In genomic region chr17:1275962-1276736, GRCh38 we compare ENCODE assay signal across 9 cellular contexts. TPM values are rescaled to one million over a fixed set of nuclear protein-coding genes. Genes with fewer than 3 reads are reported as not detected.
DNase-seq lines count a peak whose midpoint lies in the region; ATAC-seq, FAIRE-seq and TF ChIP-seq lines count a peak whose summit lies in the region.
"Had no signal": no experiment of that assay in that cellular context is flagged by ENCODE, and none has a peak within 500 bp of the region (broad histone marks: within the 10 kb centered on the region; RNA-seq: fewer than 3 reads in every experiment).

No MANE protein-coding gene starts in this region.

- H3K36me3 ChIP-seq in A673 (ENCODE audit: insufficient read depth, low read length, poor library complexity, severe bottlenecking) (no peaks in the 10 kb centered on the region), small intestine (ENCODE audit: control insufficient read depth in 2 of 2, insufficient read depth in 2 of 2, low read length in 2 of 2) (no peaks in the 10 kb centered on the region)

- H3K4me3 ChIP-seq in A673 (ENCODE audit: low read depth, low read length, poor library complexity, severe bottlenecking) (no peak overlapping the region), small intestine (ENCODE audit: low read depth in 1 of 2, low read length in 2 of 2) (no peak overlapping the region)

- H3K27me3 ChIP-seq in A673 (replicated peaks; ENCODE audit: insufficient read depth, low read depth, low read length, poor library complexity) (peaks cover 7% of the 10 kb centered on the region), small intestine (ENCODE audit: control insufficient read depth in 2 of 2, insufficient read depth in 2 of 2, low read length in 2 of 2) (peaks cover 2 to 13% of the 10 kb centered on the region in 2 donors)

- H3K9me3 Mint-ChIP-seq in activated naive CD4-positive, alpha-beta T cell treated with anti-CD3 and anti-CD28 coated beads, Interleukin-2, amount 10 ng/mL, durations not matched to agents 7 days and 5 days = no peaks in the 10 kb centered on the region

- intact Hi-C loops in A673 (cut with micrococcal nuclease; ENCODE audit: unreplicated experiment) (loop anchor here (1.0 kb wide), 1 partner anchor 56 kb away; no protein-coding TSS in a partner anchor), left cardiac atrium (cut with DNase I) (loop anchor here (2.0 to 10.0 kb wide), 3 partner anchors 55 to 239 kb away; partner anchors contain the start of gene INPP5K (in 1 of the 2))

- TF ChIP-seq CTCF in A673 (conservative IDR thresholded peaks at IDR 0.05; ENCODE audit: low read depth, low read length) = peak; percentile 89

- H3K9me3 ChIP-seq in A673 (ENCODE audit: low read depth, low read length, poor library complexity, severe bottlenecking) (no peaks in the 10 kb centered on the region), small intestine (ENCODE audit: control insufficient read depth, low read depth) (no peaks in the 10 kb centered on the region)

- WGBS in small intestine, 3 donors = 23 to 24% (median 23%) methylated on average over 26 to 28 of the region's 28 CpGs

- CTCF ChIA-PET in A673 (lab: Charles Lee) = no interaction called here
- CTCF ChIA-PET in activated naive CD4-positive, alpha-beta T cell treated with anti-CD3 and anti-CD28 coated beads, Interleukin-2, amount 10 ng/mL, durations not matched to agents 7 days and 5 days (lab: Charles Lee) = interaction anchor here (1.4 to 4.6 kb wide), 3 partner anchors 56 to 153 kb away, joined by 3 to 35 read pairs (median 7); no protein-coding TSS in a partner anchor

- no peaks in the 10 kb centered on the region for H3K36me3 Mint-ChIP-seq in activated naive CD4-positive, alpha-beta T cell treated with anti-CD3 and anti-CD28 coated beads, Interleukin-2, amount 10 ng/mL, durations not matched to agents 7 days and 5 days

- peak; percentile 75 for DNase-seq in A673 (ENCODE audit: low spot score)
- peak; percentile 73 for DNase-seq in GM19240 (ENCODE audit: insufficient read length, low spot score)
- DNase-seq in SK-N-DZ (ENCODE audit: low spot score) = peak; percentile 65
- peak; percentile 85 for DNase-seq in activated naive CD4-positive, alpha-beta T cell treated with anti-CD3 and anti-CD28 coated beads, Interleukin-2, amount 10 ng/mL, durations not matched to agents 7 days and 5 days
- peak; percentile 75 for DNase-seq in left cardiac atrium
- DNase-seq in small intestine = peak; percentile 46

- H3K4me1 Mint-ChIP-seq in activated naive CD4-positive, alpha-beta T cell treated with anti-CD3 and anti-CD28 coated beads, Interleukin-2, amount 10 ng/mL, durations not matched to agents 7 days and 5 days = peaks cover 14% of the 10 kb centered on the region

- H3K27ac ChIP-seq in A673 (ENCODE audit: low read depth, low read length, poor library complexity, severe bottlenecking) (no peak overlapping the region), small intestine (ENCODE audit: low read depth in 1 of 2, low read length in 1 of 2) (no peak overlapping the region)

- POLR2A ChIA-PET in A673 (lab: Charles Lee; ENCODE audit: low non-redundant PET) = no interaction called here

- no peak for FAIRE-seq in small intestine (lab: Jason Lieb, UNC)

- ATAC-seq in left cardiac atrium (peak; percentile 59 to 78), GM21528 (IDR thresholded peaks at IDR 0.05; ENCODE audit: low FRiP score, unreplicated experiment) (no peak), HG03442 (IDR thresholded peaks at IDR 0.05; ENCODE audit: unreplicated experiment) (no peak)

- H3K4me3 Mint-ChIP-seq in activated naive CD4-positive, alpha-beta T cell treated with anti-CD3 and anti-CD28 coated beads, Interleukin-2, amount 10 ng/mL, durations not matched to agents 7 days and 5 days = no peak overlapping the region

- H3K4me1 ChIP-seq in A673 (ENCODE audit: insufficient read depth, low read length, poor library complexity, severe bottlenecking) (no peaks in the 10 kb centered on the region), small intestine (ENCODE audit: control insufficient read depth in 2 of 2, insufficient read depth in 1 of 2, low read depth in 1 of 2, low read length in 1 of 2) (no peaks in the 10 kb centered on the region)

- BruUV-seq in A673 (replicated peaks; lab: Mats Ljungman, UMichigan) = no TSS peak

- H3K27ac Mint-ChIP-seq in activated naive CD4-positive, alpha-beta T cell treated with anti-CD3 and anti-CD28 coated beads, Interleukin-2, amount 10 ng/mL, durations not matched to agents 7 days and 5 days = peak overlapping the region; percentile 11

- H3K27me3 Mint-ChIP-seq in activated naive CD4-positive, alpha-beta T cell treated with anti-CD3 and anti-CD28 coated beads, Interleukin-2, amount 10 ng/mL, durations not matched to agents 7 days and 5 days = peaks cover 82% of the 10 kb centered on the region

RNA-seq across cellular contexts. Expression of gene TRARG1, which starts 3.3 kb away (rescaled TPM):
- not detected in 2 replicates for total RNA-seq in A673 (2021)
- polyA plus RNA-seq in SK-N-DZ (2014; cell fraction: cytosol; rRNA removed) = not detected in 2 replicates
- not detected in 2 replicates for polyA plus RNA-seq in SK-N-DZ (2014; cell fraction: nucleus; rRNA removed)
- total RNA-seq in left cardiac atrium = 10 to 100 TPM; 22.3 to 22.7 TPM
- polyA plus RNA-seq in small intestine = 1 to 10 TPM in 1 of 3 donors, not detected in 2; 4.3 TPM
- total RNA-seq: mononuclear cell had no signal

RNA-seq across cellular contexts. Expression of gene BHLHA9, which starts 5.9 kb away (rescaled TPM):
- not detected in 2 replicates for total RNA-seq in A673 (2021)
- not detected in 2 replicates for polyA plus RNA-seq in SK-N-DZ (2014; cell fraction: cytosol; rRNA removed)
- not detected in 2 replicates for polyA plus RNA-seq in SK-N-DZ (2014; cell fraction: nucleus; rRNA removed)
- not detected for total RNA-seq in left cardiac atrium
- not detected for polyA plus RNA-seq in small intestine
- total RNA-seq: mononuclear cell had no signal

Comparison
In these comparisons a context has a peak if more than half of its experiments do, and no peak if none do; other contexts are left out.
1. ATAC-seq: peak in left cardiac atrium (2 of 2); none in GM21528 (single experiment) and HG03442 (single experiment).
2. RNA of gene TRARG1, which starts 3.3 kb away (total RNA-seq): 22.3 to 22.7 TPM in left cardiac atrium; not detected in A673; every median in the first group is over 10 times any median in the second.
3. Peak in every context shown above with its lines, with median percentiles within 50 percentile points of each other: DNase-seq.